ENCODE assay signal across 1 cellular context in genomic region chr14:52863339-52863700, GRCh38.
TF ChIP-seq lines count a peak whose summit lies in the region.

No MANE protein-coding gene starts in this region.

TF ChIP-seq in GM23338, 12 proteins besides CTCF, POLR2A, EP300 and RAD21 (continued from another document):
- TF ChIP-seq, protein P1, sequence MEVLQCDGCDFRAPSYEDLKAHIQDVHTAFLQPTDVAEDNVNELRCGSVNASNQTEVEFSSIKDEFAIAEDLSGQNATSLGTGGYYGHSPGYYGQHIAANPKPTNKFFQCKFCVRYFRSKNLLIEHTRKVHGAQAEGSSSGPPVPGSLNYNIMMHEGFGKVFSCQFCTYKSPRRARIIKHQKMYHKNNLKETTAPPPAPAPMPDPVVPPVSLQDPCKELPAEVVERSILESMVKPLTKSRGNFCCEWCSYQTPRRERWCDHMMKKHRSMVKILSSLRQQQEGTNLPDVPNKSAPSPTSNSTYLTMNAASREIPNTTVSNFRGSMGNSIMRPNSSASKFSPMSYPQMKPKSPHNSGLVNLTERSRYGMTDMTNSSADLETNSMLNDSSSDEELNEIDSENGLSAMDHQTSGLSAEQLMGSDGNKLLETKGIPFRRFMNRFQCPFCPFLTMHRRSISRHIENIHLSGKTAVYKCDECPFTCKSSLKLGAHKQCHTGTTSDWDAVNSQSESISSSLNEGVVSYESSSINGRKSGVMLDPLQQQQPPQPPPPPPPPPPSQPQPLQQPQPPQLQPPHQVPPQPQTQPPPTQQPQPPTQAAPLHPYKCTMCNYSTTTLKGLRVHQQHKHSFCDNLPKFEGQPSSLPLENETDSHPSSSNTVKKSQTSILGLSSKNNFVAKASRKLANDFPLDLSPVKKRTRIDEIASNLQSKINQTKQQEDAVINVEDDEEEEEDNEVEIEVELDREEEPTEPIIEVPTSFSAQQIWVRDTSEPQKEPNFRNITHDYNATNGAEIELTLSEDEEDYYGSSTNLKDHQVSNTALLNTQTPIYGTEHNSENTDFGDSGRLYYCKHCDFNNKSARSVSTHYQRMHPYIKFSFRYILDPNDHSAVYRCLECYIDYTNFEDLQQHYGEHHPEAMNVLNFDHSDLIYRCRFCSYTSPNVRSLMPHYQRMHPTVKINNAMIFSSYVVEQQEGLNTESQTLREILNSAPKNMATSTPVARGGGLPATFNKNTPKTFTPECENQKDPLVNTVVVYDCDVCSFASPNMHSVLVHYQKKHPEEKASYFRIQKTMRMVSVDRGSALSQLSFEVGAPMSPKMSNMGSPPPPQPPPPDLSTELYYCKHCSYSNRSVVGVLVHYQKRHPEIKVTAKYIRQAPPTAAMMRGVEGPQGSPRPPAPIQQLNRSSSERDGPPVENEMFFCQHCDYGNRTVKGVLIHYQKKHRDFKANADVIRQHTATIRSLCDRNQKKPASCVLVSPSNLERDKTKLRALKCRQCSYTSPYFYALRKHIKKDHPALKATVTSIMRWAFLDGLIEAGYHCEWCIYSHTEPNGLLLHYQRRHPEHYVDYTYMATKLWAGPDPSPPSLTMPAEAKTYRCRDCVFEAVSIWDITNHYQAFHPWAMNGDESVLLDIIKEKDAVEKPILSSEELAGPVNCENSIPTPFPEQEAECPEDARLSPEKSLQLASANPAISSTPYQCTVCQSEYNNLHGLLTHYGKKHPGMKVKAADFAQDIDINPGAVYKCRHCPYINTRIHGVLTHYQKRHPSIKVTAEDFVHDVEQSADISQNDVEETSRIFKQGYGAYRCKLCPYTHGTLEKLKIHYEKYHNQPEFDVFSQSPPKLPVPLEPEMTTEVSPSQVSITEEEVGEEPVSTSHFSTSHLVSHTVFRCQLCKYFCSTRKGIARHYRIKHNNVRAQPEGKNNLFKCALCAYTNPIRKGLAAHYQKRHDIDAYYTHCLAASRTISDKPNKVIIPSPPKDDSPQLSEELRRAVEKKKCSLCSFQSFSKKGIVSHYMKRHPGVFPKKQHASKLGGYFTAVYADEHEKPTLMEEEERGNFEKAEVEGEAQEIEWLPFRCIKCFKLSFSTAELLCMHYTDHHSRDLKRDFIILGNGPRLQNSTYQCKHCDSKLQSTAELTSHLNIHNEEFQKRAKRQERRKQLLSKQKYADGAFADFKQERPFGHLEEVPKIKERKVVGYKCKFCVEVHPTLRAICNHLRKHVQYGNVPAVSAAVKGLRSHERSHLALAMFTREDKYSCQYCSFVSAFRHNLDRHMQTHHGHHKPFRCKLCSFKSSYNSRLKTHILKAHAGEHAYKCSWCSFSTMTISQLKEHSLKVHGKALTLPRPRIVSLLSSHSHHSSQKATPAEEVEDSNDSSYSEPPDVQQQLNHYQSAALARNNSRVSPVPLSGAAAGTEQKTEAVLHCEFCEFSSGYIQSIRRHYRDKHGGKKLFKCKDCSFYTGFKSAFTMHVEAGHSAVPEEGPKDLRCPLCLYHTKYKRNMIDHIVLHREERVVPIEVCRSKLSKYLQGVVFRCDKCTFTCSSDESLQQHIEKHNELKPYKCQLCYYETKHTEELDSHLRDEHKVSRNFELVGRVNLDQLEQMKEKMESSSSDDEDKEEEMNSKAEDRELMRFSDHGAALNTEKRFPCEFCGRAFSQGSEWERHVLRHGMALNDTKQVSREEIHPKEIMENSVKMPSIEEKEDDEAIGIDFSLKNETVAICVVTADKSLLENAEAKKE (CRISPR knock-in tag; IDR thresholded peaks at IDR 0.05), result no peak
- TF ChIP-seq POLR2AphosphoS5 (IDR thresholded peaks at IDR 0.05; ENCODE audit: low read depth) (no peak), JUNB (IDR thresholded peaks at IDR 0.05; ENCODE audit: unreplicated experiment) (no peak), EZH2phosphoT487 (IDR thresholded peaks at IDR 0.05; ENCODE audit: unreplicated experiment) (no peak), CREB1 (CRISPR knock-in tag; IDR thresholded peaks at IDR 0.05; ENCODE audit: low read depth) (no peak), NANOG (IDR thresholded peaks at IDR 0.05; ENCODE audit: borderline replicate concordance) (no peak), ZNF331 (CRISPR knock-in tag; IDR thresholded peaks at IDR 0.05; ENCODE audit: low read depth) (no peak), STAT1 (IDR thresholded peaks at IDR 0.05; ENCODE audit: unreplicated experiment) (no peak)
- TF ChIP-seq, protein P2, sequence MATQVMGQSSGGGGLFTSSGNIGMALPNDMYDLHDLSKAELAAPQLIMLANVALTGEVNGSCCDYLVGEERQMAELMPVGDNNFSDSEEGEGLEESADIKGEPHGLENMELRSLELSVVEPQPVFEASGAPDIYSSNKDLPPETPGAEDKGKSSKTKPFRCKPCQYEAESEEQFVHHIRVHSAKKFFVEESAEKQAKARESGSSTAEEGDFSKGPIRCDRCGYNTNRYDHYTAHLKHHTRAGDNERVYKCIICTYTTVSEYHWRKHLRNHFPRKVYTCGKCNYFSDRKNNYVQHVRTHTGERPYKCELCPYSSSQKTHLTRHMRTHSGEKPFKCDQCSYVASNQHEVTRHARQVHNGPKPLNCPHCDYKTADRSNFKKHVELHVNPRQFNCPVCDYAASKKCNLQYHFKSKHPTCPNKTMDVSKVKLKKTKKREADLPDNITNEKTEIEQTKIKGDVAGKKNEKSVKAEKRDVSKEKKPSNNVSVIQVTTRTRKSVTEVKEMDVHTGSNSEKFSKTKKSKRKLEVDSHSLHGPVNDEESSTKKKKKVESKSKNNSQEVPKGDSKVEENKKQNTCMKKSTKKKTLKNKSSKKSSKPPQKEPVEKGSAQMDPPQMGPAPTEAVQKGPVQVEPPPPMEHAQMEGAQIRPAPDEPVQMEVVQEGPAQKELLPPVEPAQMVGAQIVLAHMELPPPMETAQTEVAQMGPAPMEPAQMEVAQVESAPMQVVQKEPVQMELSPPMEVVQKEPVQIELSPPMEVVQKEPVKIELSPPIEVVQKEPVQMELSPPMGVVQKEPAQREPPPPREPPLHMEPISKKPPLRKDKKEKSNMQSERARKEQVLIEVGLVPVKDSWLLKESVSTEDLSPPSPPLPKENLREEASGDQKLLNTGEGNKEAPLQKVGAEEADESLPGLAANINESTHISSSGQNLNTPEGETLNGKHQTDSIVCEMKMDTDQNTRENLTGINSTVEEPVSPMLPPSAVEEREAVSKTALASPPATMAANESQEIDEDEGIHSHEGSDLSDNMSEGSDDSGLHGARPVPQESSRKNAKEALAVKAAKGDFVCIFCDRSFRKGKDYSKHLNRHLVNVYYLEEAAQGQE (IDR thresholded peaks at IDR 0.05; ENCODE audit: unreplicated experiment), result no peak
- TF ChIP-seq, protein P3, sequence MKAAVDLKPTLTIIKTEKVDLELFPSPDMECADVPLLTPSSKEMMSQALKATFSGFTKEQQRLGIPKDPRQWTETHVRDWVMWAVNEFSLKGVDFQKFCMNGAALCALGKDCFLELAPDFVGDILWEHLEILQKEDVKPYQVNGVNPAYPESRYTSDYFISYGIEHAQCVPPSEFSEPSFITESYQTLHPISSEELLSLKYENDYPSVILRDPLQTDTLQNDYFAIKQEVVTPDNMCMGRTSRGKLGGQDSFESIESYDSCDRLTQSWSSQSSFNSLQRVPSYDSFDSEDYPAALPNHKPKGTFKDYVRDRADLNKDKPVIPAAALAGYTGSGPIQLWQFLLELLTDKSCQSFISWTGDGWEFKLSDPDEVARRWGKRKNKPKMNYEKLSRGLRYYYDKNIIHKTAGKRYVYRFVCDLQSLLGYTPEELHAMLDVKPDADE (IDR thresholded peaks at IDR 0.05), result no peak
